In genomic region chr2:200459101-200459500, GRCh38 we compare ENCODE assay signal across 19 cellular contexts.
"Had no signal": no experiment of that assay in that cellular context is flagged by ENCODE, and none has a peak within 500 bp of the region (broad histone marks: within the 10 kb centered on the region; RNA-seq: fewer than 3 reads in every experiment).

No MANE protein-coding gene starts in this region.

- H3K4me2 ChIP-seq: hepatocyte had no signal

- DNase-seq: dermis blood vessel endothelial cell; effector CD4-positive, alpha-beta T cell; endodermal cell; erythroblast; foreskin keratinocyte; head of caudate nucleus; mesendoderm; naive B cell; posterior cingulate gyrus; sigmoid colon; stimulated activated CD4-positive, alpha-beta T cell treated with anti-CD3 and anti-CD28 coated beads, Interleukin-12 subunit alpha, Interleukin-12 subunit beta, amount 100 ng/mL, for 4 hours; stimulated activated naive CD4-positive, alpha-beta T cell; stomach; trophoblast cell had no signal

- H3K27me3 ChIP-seq: foreskin keratinocyte, hepatocyte, sigmoid colon, stomach had no signal

- H3K4me3 ChIP-seq: hepatocyte, sigmoid colon, skin epidermis, stomach had no signal

- ATAC-seq: foreskin keratinocyte had no signal

- H3K4me1 ChIP-seq: foreskin keratinocyte had no signal

- H3K9me3 ChIP-seq: sigmoid colon, stomach had no signal

- FAIRE-seq: colon, endothelial cell of umbilical vein, urothelium cell line had no signal

- H2AFZ ChIP-seq: hepatocyte had no signal

- H3K27ac ChIP-seq: foreskin keratinocyte, hepatocyte, sigmoid colon, skin epidermis, stomach had no signal
